ENCODE assay signal across 13 cellular contexts in the genomic region with DNA sequence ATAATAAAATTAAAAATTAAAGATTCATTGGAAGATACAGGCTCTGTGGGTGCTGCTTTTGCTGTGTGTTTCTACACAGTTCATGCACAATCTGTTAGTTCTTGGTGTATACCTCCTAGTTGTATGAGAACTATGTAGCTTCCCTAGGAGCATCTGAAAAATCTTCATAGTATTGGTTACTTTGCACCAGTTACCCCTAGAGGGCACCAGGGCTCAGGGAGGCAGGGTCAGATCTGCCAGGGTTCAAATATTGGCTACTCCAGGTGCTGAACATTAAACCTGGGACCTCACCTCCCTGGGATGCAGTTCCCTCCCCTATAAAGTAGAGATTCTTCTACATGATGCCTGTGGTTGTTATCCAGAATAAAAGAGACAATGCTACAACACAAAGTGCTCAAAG.
DNase-seq lines count a peak whose midpoint lies in the region; ATAC-seq and TF ChIP-seq lines count a peak whose summit lies in the region.
"Had no signal": no experiment of that assay in that cellular context is flagged by ENCODE, and none has a peak within 500 bp of the region (broad histone marks: within the 10 kb centered on the region; RNA-seq: fewer than 3 reads in every experiment).

No MANE protein-coding gene starts in this region.

- in situ Hi-C loops in astrocyte of the cerebellum (cut with HindIII; ENCODE audit: low sequenced_read_pairs): no loop called here

- no peak overlapping the region for H3K4me3 ChIP-seq in astrocyte of the cerebellum (ENCODE audit: low read depth, low read length)
- H3K4me3 ChIP-seq: suprapubic skin had no signal

- no peaks in the 10 kb centered on the region for H3K36me3 Mint-ChIP-seq in HFFc6 (ENCODE audit: low read depth)
- no peaks in the 10 kb centered on the region for H3K36me3 Mint-ChIP-seq in activated T-helper 17 cell treated with anti-CD3 and anti-CD28 coated beads, Interleukin-2, amount 50 U/mL, for 72 hours (ENCODE audit: low read depth)

- peaks cover 7% of the 10 kb centered on the region for H3K27me3 Mint-ChIP-seq in HFFc6 (ENCODE audit: insufficient read depth)
- no peaks in the 10 kb centered on the region for H3K27me3 Mint-ChIP-seq in activated T-helper 17 cell treated with anti-CD3 and anti-CD28 coated beads, Interleukin-2, amount 50 U/mL, for 72 hours

- no peaks in the 10 kb centered on the region for H3K9me3 Mint-ChIP-seq in HFFc6
- peaks cover 4% of the 10 kb centered on the region for H3K9me3 Mint-ChIP-seq in activated T-helper 17 cell treated with anti-CD3 and anti-CD28 coated beads, Interleukin-2, amount 50 U/mL, for 72 hours

- ATAC-seq in left lobe of liver (peak; percentile 72), HG03196 (IDR thresholded peaks at IDR 0.05; ENCODE audit: unreplicated experiment) (no peak)
- ATAC-seq in activated T-helper 17 cell treated with anti-CD3 and anti-CD28 coated beads, Interleukin-2, amount 50 U/mL, for 72 hours (replicated peaks): no peak

- DNase-seq in D341Med (ENCODE audit: low spot score): peak; percentile 38
- DNase-seq in HFFc6: no peak
- DNase-seq in astrocyte of the cerebellum (ENCODE audit: low read depth): no peak
- no peak for DNase-seq in left lobe of liver (ENCODE audit: low spot score)
- no peak for DNase-seq in NCI-H1105 treated with DMSO at 0.1 percent for 48 hours (lab: John Stamatoyannopoulos, UW)
- DNase-seq in NCI-H226: no peak
- DNase-seq: dermis blood vessel endothelial cell, head of caudate nucleus, mesenchymal stem cell, NCI-H2029 had no signal

- TF ChIP-seq CTCF in HFFc6 (IDR thresholded peaks at IDR 0.05) (peak; percentile 73), astrocyte of the cerebellum (IDR thresholded peaks at IDR 0.05; ENCODE audit: low read depth, low read length, missing control alignments) (peak; percentile 34)

- H3K4me3 Mint-ChIP-seq in HFFc6: no peak overlapping the region
- H3K4me3 Mint-ChIP-seq in activated T-helper 17 cell treated with anti-CD3 and anti-CD28 coated beads, Interleukin-2, amount 50 U/mL, for 72 hours: no peak overlapping the region

- no peaks in the 10 kb centered on the region for H3K4me1 Mint-ChIP-seq in HFFc6 (ENCODE audit: low read depth)
- H3K4me1 Mint-ChIP-seq in activated T-helper 17 cell treated with anti-CD3 and anti-CD28 coated beads, Interleukin-2, amount 50 U/mL, for 72 hours: no peaks in the 10 kb centered on the region

- no peak overlapping the region for H3K27ac Mint-ChIP-seq in HFFc6
- H3K27ac Mint-ChIP-seq in activated T-helper 17 cell treated with anti-CD3 and anti-CD28 coated beads, Interleukin-2, amount 50 U/mL, for 72 hours: no peak overlapping the region
